8 cellular contexts compared by ENCODE assay signal in genomic region chr2:218648473-218649100, GRCh38.
A peak's percentile ranks its signal among the peaks of the same experiment; 100 is the strongest.
DNase-seq lines count a peak whose midpoint lies in the region; ATAC-seq and TF ChIP-seq lines count a peak whose summit lies in the region.

No MANE protein-coding gene starts in this region.

- H3K36me3 Mint-ChIP-seq in T-helper 2 cell treated with Interferon-gamma antibody and Interleukin-4, amounts not matched to agents 5 μg/mL and 100 μg/mL, for 36 hours (ENCODE audit: low read depth) = peaks cover 45% of the 10 kb centered on the region

- H3K27ac Mint-ChIP-seq in T-helper 2 cell treated with Interferon-gamma antibody and Interleukin-4, amounts not matched to agents 5 μg/mL and 100 μg/mL, for 36 hours = no peak overlapping the region

- in situ Hi-C loops in brain microvascular endothelial cell (cut with HindIII; ENCODE audit: low pct_ligation_motif_present, low sequenced_read_pairs) = no loop called here

- no peaks in the 10 kb centered on the region for H3F3A ChIP-seq in Loucy (ENCODE audit: low read depth)

- peaks cover under 1% of the 10 kb centered on the region; the same call in 1 of the 2 replicates for H3K79me2 ChIP-seq in Loucy (ENCODE audit: insufficient read depth, low read length)

- no peak overlapping the region for H3K9ac ChIP-seq in Loucy (ENCODE audit: low read depth, low read length, poor library complexity, severe bottlenecking)

- H3K4me2 ChIP-seq in Loucy (ENCODE audit: low read depth, low read length, poor library complexity, severe bottlenecking) = no peak overlapping the region

- ATAC-seq in GM21528 (IDR thresholded peaks at IDR 0.05; ENCODE audit: low FRiP score, unreplicated experiment) = no peak

- DNase-seq in SIG-M5 treated with dmso at 0.1 percent for 504 hours (lab: John Stamatoyannopoulos, UW; ENCODE audit: unreplicated experiment) (peak; percentile 78), SIG-M5 (lab: John Stamatoyannopoulos, UW) (no peak), brain microvascular endothelial cell (peak; percentile 72), iris pigment epithelial cell (ENCODE audit: low read depth) (peak; percentile 73)
- peak; percentile 39 for DNase-seq in T-helper 2 cell treated with Interferon-gamma antibody and Interleukin-4, amounts not matched to agents 5 μg/mL and 100 μg/mL, for 36 hours (ENCODE audit: low spot score)
- peak; percentile 51 to 57 for DNase-seq in stimulated activated CD4-positive, alpha-beta T cell treated with anti-CD3 and anti-CD28 coated beads, Interleukin-2, amount 100 ng/mL, for 24 hours

- no peaks in the 10 kb centered on the region for H3K9me2 ChIP-seq in Loucy (replicated peaks; ENCODE audit: low read depth, low read length)

- no peaks in the 10 kb centered on the region for H3K4me1 Mint-ChIP-seq in T-helper 2 cell treated with Interferon-gamma antibody and Interleukin-4, amounts not matched to agents 5 μg/mL and 100 μg/mL, for 36 hours (ENCODE audit: low read depth)

- H3K4me3 ChIP-seq in Loucy (ENCODE audit: low read length, poor library complexity, severe bottlenecking) = no peak overlapping the region
- H3K4me3 ChIP-seq in brain microvascular endothelial cell (ENCODE audit: low read depth, low read length) = no peak overlapping the region

- no peak overlapping the region for H3K27ac ChIP-seq in brain microvascular endothelial cell

- H3K4me1 ChIP-seq in Loucy (ENCODE audit: insufficient read depth, low read length, poor library complexity, severe bottlenecking) = no peaks in the 10 kb centered on the region

- no peaks in the 10 kb centered on the region for H3K9me3 Mint-ChIP-seq in T-helper 2 cell treated with Interferon-gamma antibody and Interleukin-4, amounts not matched to agents 5 μg/mL and 100 μg/mL, for 36 hours

- no peaks in the 10 kb centered on the region for H3K27me3 Mint-ChIP-seq in T-helper 2 cell treated with Interferon-gamma antibody and Interleukin-4, amounts not matched to agents 5 μg/mL and 100 μg/mL, for 36 hours (ENCODE audit: low read depth)

- peaks cover 66% of the 10 kb centered on the region; the same call in 1 of the 2 replicates for H3K36me3 ChIP-seq in Loucy (ENCODE audit: insufficient read depth, low read length)
- peaks cover 77% of the 10 kb centered on the region for H3K36me3 ChIP-seq in brain microvascular endothelial cell (replicated peaks)

- no peaks in the 10 kb centered on the region for H3K9me3 ChIP-seq in Loucy (ENCODE audit: insufficient read depth, low read depth, low read length)

- TF ChIP-seq CTCF in Loucy (conservative IDR thresholded peaks at IDR 0.05; ENCODE audit: low read length) (peak; percentile 93), brain microvascular endothelial cell (IDR thresholded peaks at IDR 0.05; ENCODE audit: low read depth, low read length, missing control alignments) (peak; percentile 89)

- no peaks in the 10 kb centered on the region for H4K20me1 ChIP-seq in Loucy (ENCODE audit: insufficient read depth, low read length, poor library complexity, severe bottlenecking)

- H3K4me3 Mint-ChIP-seq in T-helper 2 cell treated with Interferon-gamma antibody and Interleukin-4, amounts not matched to agents 5 μg/mL and 100 μg/mL, for 36 hours = no peak overlapping the region

- H2AFZ ChIP-seq in Loucy (ENCODE audit: low read length) = no peak overlapping the region

- H3K27me3 ChIP-seq in Loucy (ENCODE audit: insufficient read depth, low read length, poor library complexity, severe bottlenecking) = no peaks in the 10 kb centered on the region
- no peaks in the 10 kb centered on the region for H3K27me3 ChIP-seq in brain microvascular endothelial cell (replicated peaks)
